18 cellular contexts compared by ENCODE assay signal in the genomic region with DNA sequence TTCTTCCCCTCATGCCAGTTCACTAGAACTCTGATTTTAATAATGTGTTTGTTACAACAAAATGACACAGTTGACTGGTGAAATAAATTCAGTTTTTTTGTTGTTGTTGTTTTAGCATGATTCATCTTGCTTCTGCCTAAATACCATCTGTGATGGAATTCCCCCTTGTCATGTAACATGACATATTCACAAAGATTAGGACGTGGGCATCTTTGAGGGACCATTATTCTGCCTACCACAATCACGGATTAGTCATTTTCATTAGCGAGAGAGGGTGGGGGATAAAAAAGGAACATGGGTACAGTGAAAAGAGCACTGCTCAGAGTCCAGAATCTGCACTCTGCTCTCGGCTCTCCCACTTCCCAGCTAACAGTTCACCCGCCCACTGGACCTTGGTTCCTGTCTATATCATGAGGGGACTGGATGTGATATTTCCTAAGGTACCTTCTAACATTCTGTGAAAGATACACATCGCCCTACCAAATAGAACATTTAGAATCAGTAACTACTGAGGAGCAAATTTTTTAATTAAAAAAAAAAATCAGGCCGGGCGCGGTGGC. TPM values are rescaled to one million over a fixed set of nuclear protein-coding genes. Genes with fewer than 3 reads are reported as not detected.
DNase-seq lines count a peak whose midpoint lies in the region; ATAC-seq lines count a peak whose summit lies in the region.
"Had no signal": no experiment of that assay in that cellular context is flagged by ENCODE, and none has a peak within 500 bp of the region (broad histone marks: within the 10 kb centered on the region; RNA-seq: fewer than 3 reads in every experiment).

No MANE protein-coding gene starts in this region.

- peak; percentile 92 for ATAC-seq in activated CD4-positive, CD25-positive, alpha-beta regulatory T cell treated with anti-CD3 and anti-CD28 coated beads, Interleukin-2, amount 50 U/mL, for 24 hours
- no peak for ATAC-seq in memory B cell (ENCODE audit: low read depth)
- ATAC-seq in HG02759 (IDR thresholded peaks at IDR 0.05; ENCODE audit: unreplicated experiment) = no peak
- ATAC-seq: activated naive CD8-positive, alpha-beta T cell treated with anti-CD3 and anti-CD28 coated beads, Interleukin-2, amount 50 U/mL, for 24 hours; psoas muscle had no signal

- H3K4me1 Mint-ChIP-seq in memory B cell = peaks cover 5% of the 10 kb centered on the region

- peak overlapping the region; percentile 28 for H3K27ac Mint-ChIP-seq in memory B cell
- H3K27ac Mint-ChIP-seq: activated naive CD8-positive, alpha-beta T cell treated with anti-CD3 and anti-CD28 coated beads, Interleukin-2, amount 50 U/mL, for 24 hours had no signal

- H3K36me3 Mint-ChIP-seq in memory B cell = peaks cover 12% of the 10 kb centered on the region

- no peaks in the 10 kb centered on the region for H3K27me3 Mint-ChIP-seq in memory B cell
- H3K27me3 Mint-ChIP-seq: activated naive CD8-positive, alpha-beta T cell treated with anti-CD3 and anti-CD28 coated beads, Interleukin-2, amount 50 U/mL, for 24 hours had no signal

- DNase-seq in activated CD4-positive, CD25-positive, alpha-beta regulatory T cell (lab: John Stamatoyannopoulos, UW) = no peak
- DNase-seq in Daoy (ENCODE audit: low read depth) (peak; percentile 48), amniotic epithelial cell (ENCODE audit: low read depth) (peak; percentile 52), memory B cell (ENCODE audit: low spot score in 2 of 2) (no peak), NCI-H446 (lab: John Stamatoyannopoulos, UW) (no peak), NCI-H748 treated with DMSO at 0.1 percent for 48 hours (lab: John Stamatoyannopoulos, UW) (no peak)
- DNase-seq: activated CD4-positive, alpha-beta T cell treated with anti-CD3 and anti-CD28 coated beads for 4 hours; activated naive CD8-positive, alpha-beta T cell treated with anti-CD3 and anti-CD28 coated beads, Interleukin-2, amount 50 U/mL, for 24 hours; effector CD4-positive, alpha-beta T cell; kidney; NCI-H2227 treated with DMSO at 0.1 percent for 48 hours; NK-92 treated with Interleukin-12 subunit alpha and Interleukin-12 subunit beta, amount 100 ng/mL, for 24 hours; psoas muscle; stimulated activated CD4-positive, alpha-beta T cell treated with anti-CD3 and anti-CD28 coated beads, Interleukin-15, amount 100 ng/mL, for 24 hours; stomach had no signal

- no peak overlapping the region for H3K4me3 Mint-ChIP-seq in memory B cell
- H3K4me3 Mint-ChIP-seq: activated naive CD8-positive, alpha-beta T cell treated with anti-CD3 and anti-CD28 coated beads, Interleukin-2, amount 50 U/mL, for 24 hours had no signal

- H3K9me3 Mint-ChIP-seq in memory B cell = no peaks in the 10 kb centered on the region
- H3K9me3 Mint-ChIP-seq: activated naive CD8-positive, alpha-beta T cell treated with anti-CD3 and anti-CD28 coated beads, Interleukin-2, amount 50 U/mL, for 24 hours had no signal

RNA-seq across cellular contexts. Expression of gene HTATIP2, which starts 11.3 kb away (rescaled TPM):
- total RNA-seq in Daoy (2014; rRNA removed; shearing (Covaris generic)) = 43.1 and 54.4 TPM in 2 replicates
- total RNA-seq: G401 had no signal

RNA-seq across cellular contexts. Expression of gene PRMT3, which starts 12.7 kb away (rescaled TPM):
- 28.3 and 36.4 TPM in 2 replicates for total RNA-seq in Daoy (2014; rRNA removed; shearing (Covaris generic))

Comparison
In these comparisons a context has a peak if more than half of its experiments do, and no peak if none do; other contexts are left out.
1. ATAC-seq: peak in activated CD4-positive, CD25-positive, alpha-beta regulatory T cell treated with anti-CD3 and anti-CD28 coated beads, Interleukin-2, amount 50 U/mL, for 24 hours (2 of 2); none in memory B cell (single experiment) and HG02759 (single experiment).
2. DNase-seq: peak in Daoy (single experiment) and amniotic epithelial cell (single experiment); none in activated CD4-positive, CD25-positive, alpha-beta regulatory T cell (0 of 4), memory B cell (0 of 2), NCI-H446 (0 of 2) and NCI-H748 treated with DMSO at 0.1 percent for 48 hours (single experiment).